ENCODE assay signal across 20 cellular contexts in genomic region chr4:8070751-8071718, GRCh38.
DNase-seq lines count a peak whose midpoint lies in the region; ATAC-seq and TF ChIP-seq lines count a peak whose summit lies in the region.
"Had no signal": no experiment of that assay in that cellular context is flagged by ENCODE, and none has a peak within 500 bp of the region (broad histone marks: within the 10 kb centered on the region; RNA-seq: fewer than 3 reads in every experiment).

No MANE protein-coding gene starts in this region.

- DNase-seq in NCI-H748 (lab: John Stamatoyannopoulos, UW; ENCODE audit: unreplicated experiment) = peak; percentile 6
- no peak for DNase-seq in NCI-H748 treated with DMSO at 0.1 percent for 48 hours (lab: John Stamatoyannopoulos, UW)
- DNase-seq in NT2/D1 (ENCODE audit: low read depth, low spot score) = no peak
- peak; percentile 55 for DNase-seq in iPS-NIHi11 (ENCODE audit: low spot score)
- peak; percentile 68 for DNase-seq in retina
- DNase-seq in GM10266 (ENCODE audit: extremely low spot score) = no peak
- DNase-seq: activated CD4-positive, alpha-beta T cell treated with anti-CD3 and anti-CD28 coated beads for 1 hour; activated naive CD8-positive, alpha-beta T cell treated with anti-CD3 and anti-CD28 coated beads for 36 hours; C1 segment of cervical spinal cord; colonic mucosa; NCI-H1930; NCI-H510A; stimulated activated CD4-positive, alpha-beta T cell treated with anti-CD3 and anti-CD28 coated beads, Interleukin-15, amount 100 ng/mL, for 24 hours had no signal

- peaks cover 15% of the 10 kb centered on the region for H3K4me1 ChIP-seq in NT2/D1 (ENCODE audit: insufficient read depth, insufficient read length)
- H3K4me1 ChIP-seq: A549, colonic mucosa had no signal

- TF ChIP-seq CTCF in GM10266 (IDR thresholded peaks at IDR 0.05; ENCODE audit: control insufficient read depth, insufficient read depth, low read depth, missing control alignments) = no peak

- H3K27me3 ChIP-seq in NT2/D1 (ENCODE audit: insufficient read depth, insufficient read length) = peaks cover 2% of the 10 kb centered on the region
- H3K27me3 ChIP-seq: colonic mucosa had no signal

- H3K9ac ChIP-seq in NT2/D1 (ENCODE audit: insufficient read length, low read depth) = peak overlapping the region; percentile 34

- no peaks in the 10 kb centered on the region for H3K36me3 ChIP-seq in NT2/D1 (ENCODE audit: insufficient read depth, insufficient read length, low read length)
- H3K36me3 ChIP-seq: colonic mucosa, thoracic aorta had no signal

- no peaks in the 10 kb centered on the region for H3K9me3 ChIP-seq in NT2/D1 (ENCODE audit: insufficient read depth, low read length)
- H3K9me3 ChIP-seq: A549, colonic mucosa, heart left ventricle, thoracic aorta had no signal

- H3K4me3 ChIP-seq in NT2/D1 (ENCODE audit: insufficient read length, low read depth) = no peak overlapping the region
- H3K4me3 ChIP-seq: A549, colonic mucosa, heart left ventricle, thoracic aorta had no signal

- ATAC-seq in GM18517 (IDR thresholded peaks at IDR 0.05; ENCODE audit: unreplicated experiment) (no peak), GM18867 (IDR thresholded peaks at IDR 0.05; ENCODE audit: unreplicated experiment) (no peak)
- ATAC-seq: A549; activated T-helper 17 cell treated with anti-CD3 and anti-CD28 coated beads, Interleukin-2, amount 50 U/mL, for 72 hours; heart left ventricle; right cardiac atrium had no signal

Comparison
In these comparisons a context has a peak if more than half of its experiments do, and no peak if none do; other contexts are left out.
1. DNase-seq: peak in NCI-H748 (single experiment), iPS-NIHi11 (single experiment) and retina (single experiment); none in NCI-H748 treated with DMSO at 0.1 percent for 48 hours (single experiment), NT2/D1 (single experiment) and GM10266 (single experiment).